In genomic region chr12:132872975-132873421, GRCh38 we compare ENCODE assay signal across 16 cellular contexts. TPM values are rescaled to one million over a fixed set of nuclear protein-coding genes. Genes with fewer than 3 reads are reported as not detected.
DNase-seq lines count a peak whose midpoint lies in the region; ATAC-seq lines count a peak whose summit lies in the region.
"Had no signal": no experiment of that assay in that cellular context is flagged by ENCODE, and none has a peak within 500 bp of the region (broad histone marks: within the 10 kb centered on the region; RNA-seq: fewer than 3 reads in every experiment).

No MANE protein-coding gene starts in this region.

- DNase-seq in activated CD4-positive, alpha-beta T cell treated with anti-CD3 and anti-CD28 coated beads, Interleukin-2, amount 10 ng/mL, durations not matched to agents 24 days and 14 days = peak; percentile 79
- no peak for DNase-seq in activated CD4-positive, alpha-beta T cell treated with anti-CD3 and anti-CD28 coated beads for 1 hour
- DNase-seq in activated CD4-positive, alpha-beta T cell treated with anti-CD3 and anti-CD28 coated beads, Interleukin-2, amount 50 U/mL, for 48 hours = peak; percentile 16 to 27
- DNase-seq in central memory CD4-positive, alpha-beta T cell = peak; percentile 24
- DNase-seq in stimulated activated CD8-positive, alpha-beta memory T cell treated with anti-CD3 and anti-CD28 coated beads, Interleukin-4, amount 100 ng/mL, for 48 hours = peak; percentile 36
- DNase-seq in sciatic nerve (ENCODE audit: low spot score) (no peak), HK-2 (ENCODE audit: unreplicated experiment) (no peak), T1000 (lab: John Stamatoyannopoulos, UW) (no peak)
- DNase-seq: GM23248, NCI-H1694, NCI-H345, SHP77 treated with DMSO at 0.1 percent for 48 hours, T-helper 9 cell, tibial artery had no signal

- H3K27me3 Mint-ChIP-seq in activated CD4-positive, alpha-beta T cell treated with anti-CD3 and anti-CD28 coated beads, Interleukin-2, amount 10 ng/mL, durations not matched to agents 24 days and 14 days = no peaks in the 10 kb centered on the region

- H3K36me3 Mint-ChIP-seq in activated CD4-positive, alpha-beta T cell treated with anti-CD3 and anti-CD28 coated beads, Interleukin-2, amount 10 ng/mL, durations not matched to agents 24 days and 14 days (ENCODE audit: low read depth) = peaks cover 61% of the 10 kb centered on the region

- peak overlapping the region; percentile 62 for H3K27ac Mint-ChIP-seq in activated CD4-positive, alpha-beta T cell treated with anti-CD3 and anti-CD28 coated beads, Interleukin-2, amount 10 ng/mL, durations not matched to agents 24 days and 14 days
- H3K27ac Mint-ChIP-seq: nephron had no signal

- peaks cover 14% of the 10 kb centered on the region for H3K4me1 Mint-ChIP-seq in activated CD4-positive, alpha-beta T cell treated with anti-CD3 and anti-CD28 coated beads, Interleukin-2, amount 10 ng/mL, durations not matched to agents 24 days and 14 days
- H3K4me1 Mint-ChIP-seq: CD14-positive monocyte, nephron had no signal

- no peaks in the 10 kb centered on the region for H3K9me3 Mint-ChIP-seq in activated CD4-positive, alpha-beta T cell treated with anti-CD3 and anti-CD28 coated beads, Interleukin-2, amount 10 ng/mL, durations not matched to agents 24 days and 14 days
- H3K9me3 Mint-ChIP-seq: nephron had no signal

- no peak for ATAC-seq in sciatic nerve

- intact Hi-C loops in activated CD4-positive, alpha-beta T cell treated with anti-CD3 and anti-CD28 coated beads, Interleukin-2, amount 10 ng/mL, durations not matched to agents 24 days and 14 days (cut with micrococcal nuclease) = no loop called here
- intact Hi-C loops in sciatic nerve (cut with DNase I) = no loop called here

- H3K4me3 Mint-ChIP-seq in activated CD4-positive, alpha-beta T cell treated with anti-CD3 and anti-CD28 coated beads, Interleukin-2, amount 10 ng/mL, durations not matched to agents 24 days and 14 days = peak overlapping the region; percentile 19
- H3K4me3 Mint-ChIP-seq: CD14-positive monocyte, nephron had no signal

RNA-seq across cellular contexts. Expression of gene CHFR, which starts 14.4 kb away (rescaled TPM):
- 52.9 and 60.7 TPM in 2 replicates for total RNA-seq in activated CD4-positive, alpha-beta T cell treated with anti-CD3 and anti-CD28 coated beads, Interleukin-2, amount 10 ng/mL, durations not matched to agents 24 days and 14 days
- total RNA-seq in sciatic nerve = 45.5 TPM

RNA-seq across cellular contexts. Expression of gene GOLGA3, which starts 44.3 kb away (rescaled TPM):
- 67.6 and 68.1 TPM in 2 replicates for total RNA-seq in activated CD4-positive, alpha-beta T cell treated with anti-CD3 and anti-CD28 coated beads, Interleukin-2, amount 10 ng/mL, durations not matched to agents 24 days and 14 days
- total RNA-seq in sciatic nerve = 60.6 TPM

Comparison
In these comparisons a context has a peak if more than half of its experiments do, and no peak if none do; other contexts are left out.
1. DNase-seq: peak in activated CD4-positive, alpha-beta T cell treated with anti-CD3 and anti-CD28 coated beads, Interleukin-2, amount 10 ng/mL, durations not matched to agents 24 days and 14 days (single experiment), activated CD4-positive, alpha-beta T cell treated with anti-CD3 and anti-CD28 coated beads, Interleukin-2, amount 50 U/mL, for 48 hours (2 of 2), central memory CD4-positive, alpha-beta T cell (single experiment) and stimulated activated CD8-positive, alpha-beta memory T cell treated with anti-CD3 and anti-CD28 coated beads, Interleukin-4, amount 100 ng/mL, for 48 hours (single experiment); none in activated CD4-positive, alpha-beta T cell treated with anti-CD3 and anti-CD28 coated beads for 1 hour (single experiment), sciatic nerve (single experiment), HK-2 (single experiment) and T1000 (single experiment).